ENCODE assay signal across 8 cellular contexts in the genomic region with DNA sequence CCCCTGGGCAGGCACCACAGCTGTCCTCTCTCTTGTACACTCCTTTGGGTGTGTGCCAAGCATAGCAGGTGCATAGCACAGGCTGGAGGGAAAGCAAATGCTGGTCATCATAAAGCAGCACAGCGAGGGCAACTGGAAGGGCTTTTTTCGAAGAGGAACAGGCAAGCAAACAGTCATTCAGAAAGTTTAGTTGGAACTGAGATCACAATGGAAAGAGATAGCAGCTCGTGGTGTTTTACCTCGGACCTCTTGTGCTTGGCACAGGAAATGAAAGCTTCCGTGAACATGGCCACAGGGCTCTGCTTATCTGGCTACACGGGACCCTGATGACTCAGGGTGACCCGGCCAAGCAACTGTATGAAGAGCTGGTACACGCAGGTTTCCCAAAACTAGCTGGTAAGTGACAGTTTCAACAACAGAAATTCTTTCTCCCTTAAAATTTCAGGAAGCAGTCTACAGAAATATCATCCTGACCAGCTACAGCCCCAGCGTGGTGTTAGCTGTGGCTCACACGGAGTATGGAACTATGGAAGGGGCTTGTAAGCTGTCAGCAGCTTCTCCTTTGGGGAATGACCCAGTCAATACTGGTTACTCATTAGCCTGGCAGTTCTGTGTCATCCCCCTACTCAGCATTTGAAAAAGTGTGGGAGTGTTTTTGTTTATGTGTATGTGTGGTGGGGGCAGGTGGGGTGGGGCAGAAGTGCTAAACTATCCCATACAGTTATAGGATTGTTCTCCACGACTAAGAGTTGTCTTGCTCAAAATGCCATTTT. TPM values are rescaled to one million over a fixed set of nuclear protein-coding genes. Genes with fewer than 3 reads are reported as not detected.
A peak's percentile ranks its signal among the peaks of the same experiment; 100 is the strongest.
DNase-seq lines count a peak whose midpoint lies in the region; ATAC-seq, FAIRE-seq and TF ChIP-seq lines count a peak whose summit lies in the region.

No MANE protein-coding gene starts in this region.

- peak; percentile 18 for DNase-seq in GM12891 (ENCODE audit: insufficient read length, low spot score)
- peak; percentile 69 for DNase-seq in KG1 (lab: John Stamatoyannopoulos, UW)
- DNase-seq in T-helper 1 cell, result peak in 3 of 5 donors; percentile 3 to 84 (median 8)
- peak; percentile 6 for DNase-seq in mammary epithelial cell
- peak in 5 of 10 donors; percentile 8 to 63 (median 15) for DNase-seq in naive thymus-derived CD8-positive, alpha-beta T cell
- DNase-seq in upper lobe of right lung, result no peak
- no peak for DNase-seq in NCI-H526 treated with DMSO at 0.1 percent for 48 hours (lab: John Stamatoyannopoulos, UW)

- CTCF ChIA-PET in mammary epithelial cell (lab: Charles Lee; ENCODE audit: low non-redundant PET), result interaction anchor here (0.5 to 0.6 kb wide), 2 partner anchors 52 to 139 kb away, joined by 6 to 20 read pairs; no protein-coding TSS in a partner anchor

- H3K27ac ChIP-seq in mammary epithelial cell (ENCODE audit: insufficient read depth, low read depth, low read length) (no peak overlapping the region), upper lobe of right lung (no peak overlapping the region)

- H3K9me3 Mint-ChIP-seq in naive thymus-derived CD8-positive, alpha-beta T cell, result no peaks in the 10 kb centered on the region

- ATAC-seq in GM21723 (IDR thresholded peaks at IDR 0.05; ENCODE audit: unreplicated experiment) (peak; percentile 92), upper lobe of right lung (peak; percentile 73)
- ATAC-seq in naive thymus-derived CD8-positive, alpha-beta T cell, result peak; percentile 61 to 93

- TF ChIP-seq CTCF in mammary epithelial cell (conservative IDR thresholded peaks at IDR 0.05 in 1 of 2, IDR thresholded peaks at IDR 0.05 in 1 of 2; ENCODE audit: extremely low read depth in 1 of 2, insufficient read depth in 1 of 2, low read depth in 1 of 2, low read length in 2 of 2) (no peak), upper lobe of right lung (IDR thresholded peaks at IDR 0.05) (no peak)

- H4K20me1 ChIP-seq in mammary epithelial cell (ENCODE audit: insufficient read depth, low read length), result no peaks in the 10 kb centered on the region

- H3K27me3 ChIP-seq in mammary epithelial cell (ENCODE audit: insufficient read depth, low read length) (no peaks in the 10 kb centered on the region), upper lobe of right lung (no peaks in the 10 kb centered on the region)

- dilution Hi-C loops in mammary epithelial cell (cut with HindIII; ENCODE audit: low sequenced_read_pairs), result no loop called here

- H3K79me2 ChIP-seq in mammary epithelial cell (ENCODE audit: insufficient read depth, low read length), result no peaks in the 10 kb centered on the region

- peaks cover 7 to 18% (median 15%) of the 10 kb centered on the region in 4 donors for H3K4me1 Mint-ChIP-seq in naive thymus-derived CD8-positive, alpha-beta T cell

- H3K36me3 ChIP-seq in mammary epithelial cell (ENCODE audit: insufficient read depth, low read length), result peaks cover under 1% of the 10 kb centered on the region
- H3K36me3 ChIP-seq in upper lobe of right lung, result no peaks in the 10 kb centered on the region

- peaks cover 0 to 7% (median 0%) of the 10 kb centered on the region in 5 donors for H3K27me3 Mint-ChIP-seq in naive thymus-derived CD8-positive, alpha-beta T cell

- intact Hi-C loops in mammary epithelial cell (cut with micrococcal nuclease), result loop anchor here (5.0 kb wide), 1 partner anchor 82 kb away; no protein-coding TSS in a partner anchor
- intact Hi-C loops in upper lobe of right lung (cut with DNase I), result no loop called here

- H3K36me3 Mint-ChIP-seq in naive thymus-derived CD8-positive, alpha-beta T cell, result peaks cover 5 to 20% (median 13%) of the 10 kb centered on the region in 3 donors

- H3K9me3 ChIP-seq in mammary epithelial cell (replicated peaks; ENCODE audit: insufficient read depth, low read length) (no peaks in the 10 kb centered on the region), upper lobe of right lung (no peaks in the 10 kb centered on the region)

- peak; percentile 94 for FAIRE-seq in GM12891 (lab: Jason Lieb, UNC)

- H3K4me3 ChIP-seq in mammary epithelial cell (replicated peaks in 1 of 3; ENCODE audit: insufficient read depth in 1 of 3, low read depth in 2 of 3, low read length in 3 of 3) (no peak overlapping the region), upper lobe of right lung (peak overlapping the region; percentile 18)

- no peaks in the 10 kb centered on the region for H3K4me1 ChIP-seq in mammary epithelial cell (ENCODE audit: insufficient read depth, low read length)
- H3K4me1 ChIP-seq in upper lobe of right lung, result no peaks in the 10 kb centered on the region

- BruUV-seq in mammary epithelial cell (replicated peaks; lab: Mats Ljungman, UMichigan), result no TSS peak

- in situ Hi-C loops in mammary epithelial cell (cut with MboI; ENCODE audit: low sequenced_read_pairs in 2 of 2), result no loop called here

- no peak overlapping the region for H3K9ac ChIP-seq in mammary epithelial cell (ENCODE audit: insufficient read depth, low read length)

- H3K4me2 ChIP-seq in mammary epithelial cell (ENCODE audit: insufficient read depth, low read depth, low read length), result no peak overlapping the region

- 77% methylated on average over 11 of the region's 11 CpGs for WGBS in mammary epithelial cell (ENCODE audit: low coverage, missing lambda C conversion rate)

- peak; percentile 85 for TF ChIP-seq POLR2A in GM12891 (IDR thresholded peaks at IDR 0.05; ENCODE audit: low read depth, low read length)

- H3K4me3 Mint-ChIP-seq in naive thymus-derived CD8-positive, alpha-beta T cell, result peak overlapping the region; percentile 75 to 87 (median 82)

- H3K27ac Mint-ChIP-seq in naive thymus-derived CD8-positive, alpha-beta T cell, result peak overlapping the region in 9 of 10 donors; percentile 32 to 91 (median 86)

- POLR2A ChIA-PET in naive thymus-derived CD8-positive, alpha-beta T cell (lab: Charles Lee), result no interaction called here

- no peak overlapping the region for H2AFZ ChIP-seq in mammary epithelial cell (ENCODE audit: low read depth, low read length)

TF ChIP-seq in GM12891, 5 proteins besides CTCF, POLR2A, EP300 and RAD21:
- peak; percentile 73 for TF ChIP-seq TAF1 (IDR thresholded peaks at IDR 0.05; ENCODE audit: low read depth, low read length)
- peak; percentile 57; the same call in 1 of the 2 replicates for TF ChIP-seq POU2F2 (IDR thresholded peaks at IDR 0.05; ENCODE audit: low read depth, low read length)
- peak; percentile 73; the same call in 1 of the 2 replicates for TF ChIP-seq POLR2AphosphoS5 (IDR thresholded peaks at IDR 0.05; ENCODE audit: low read depth, low read length)
- TF ChIP-seq PAX5 (IDR thresholded peaks at IDR 0.05; ENCODE audit: insufficient read depth, low read length, severe bottlenecking), result no peak
- TF ChIP-seq SPI1 (IDR thresholded peaks at IDR 0.05; ENCODE audit: low read depth, low read length), result peak; percentile 67

RNA-seq across cellular contexts. Expression of a gene that starts 48.1 kb away (rescaled TPM):
- polyA plus RNA-seq in GM12891 (2012; ENCODE audit: low read depth, missing spikeins), result 9.2 TPM
- total RNA-seq in mammary epithelial cell (10 to 100 TPM; 11.4 to 13.8 TPM), upper lobe of right lung (9.1 TPM)
- polyA plus RNA-seq in mammary epithelial cell, result 10.9 TPM
- 1.1 TPM for polyA minus RNA-seq in mammary epithelial cell
- 10 to 100 TPM; 17.0 to 17.2 TPM for total RNA-seq in naive thymus-derived CD8-positive, alpha-beta T cell
- 10 to 100 TPM in 2 of 3 donors, 1 to 10 TPM in 1; 6.8 to 13.3 (median 11.9) TPM for polyA plus RNA-seq in naive thymus-derived CD8-positive, alpha-beta T cell

RNA-seq across cellular contexts. Expression of a gene that starts 57.9 kb away (rescaled TPM):
- polyA plus RNA-seq in GM12891 (2012; ENCODE audit: low read depth, missing spikeins), result 0.50 TPM
- 1 to 10 TPM in 1 of 2 donors, under 1 TPM in 1; 0.52 to 1.5 TPM for total RNA-seq in mammary epithelial cell
- 0.06 TPM for polyA plus RNA-seq in mammary epithelial cell
- not detected for polyA minus RNA-seq in mammary epithelial cell
- total RNA-seq in naive thymus-derived CD8-positive, alpha-beta T cell, result under 1 TPM; 0.49 to 0.75 TPM
- polyA plus RNA-seq in naive thymus-derived CD8-positive, alpha-beta T cell, result under 1 TPM; 0.27 to 0.39 (median 0.39) TPM
- total RNA-seq in upper lobe of right lung, result 3.7 TPM

Comparison
In these comparisons a context has a peak if more than half of its experiments do, and no peak if none do; other contexts are left out.
1. DNase-seq: peak in GM12891 (single experiment), KG1 (single experiment), T-helper 1 cell (3 of 5) and mammary epithelial cell (single experiment); none in upper lobe of right lung (single experiment) and NCI-H526 treated with DMSO at 0.1 percent for 48 hours (single experiment).
2. Peak in every context shown above with its lines, with median percentiles within 50 percentile points of each other: ATAC-seq.